Comparison of ENCODE assay signal across 14 cellular contexts in genomic region chr2:43943809-43944452, GRCh38. TPM values are rescaled to one million over a fixed set of nuclear protein-coding genes. Genes with fewer than 3 reads are reported as not detected.
DNase-seq lines count a peak whose midpoint lies in the region; ATAC-seq and TF ChIP-seq lines count a peak whose summit lies in the region.
"Had no signal": no experiment of that assay in that cellular context is flagged by ENCODE, and none has a peak within 500 bp of the region (broad histone marks: within the 10 kb centered on the region; RNA-seq: fewer than 3 reads in every experiment).

No MANE protein-coding gene starts in this region.

- no peaks in the 10 kb centered on the region for H3K9me3 Mint-ChIP-seq in GM23338
- no peaks in the 10 kb centered on the region for H3K9me3 Mint-ChIP-seq in neural progenitor cell
- no peaks in the 10 kb centered on the region for H3K9me3 Mint-ChIP-seq in T-cell
- no peaks in the 10 kb centered on the region for H3K9me3 Mint-ChIP-seq in stimulated activated naive CD8-positive, alpha-beta T cell treated with anti-CD3 and anti-CD28 coated beads, Interleukin-15, amount 100 ng/mL, for 72 hours

- H3K27me3 ChIP-seq in GM23338 (ENCODE audit: insufficient read depth) = no peaks in the 10 kb centered on the region
- no peaks in the 10 kb centered on the region for H3K27me3 ChIP-seq in Panc1 (ENCODE audit: control insufficient read depth, insufficient read depth, low read length)
- no peaks in the 10 kb centered on the region for H3K27me3 ChIP-seq in neural progenitor cell
- H3K27me3 ChIP-seq: BLaER1 had no signal

- H3K9me3 ChIP-seq in Panc1 (ENCODE audit: control insufficient read depth, insufficient read depth, low read depth, low read length) (no peaks in the 10 kb centered on the region), neural progenitor cell (ENCODE audit: low read depth) (no peaks in the 10 kb centered on the region)
- H3K9me3 ChIP-seq: BLaER1 had no signal

- peak overlapping the region; percentile 70 for H3K27ac Mint-ChIP-seq in GM23338
- no peak overlapping the region for H3K27ac Mint-ChIP-seq in neural progenitor cell
- no peak overlapping the region for H3K27ac Mint-ChIP-seq in T-cell
- H3K27ac Mint-ChIP-seq in stimulated activated naive CD8-positive, alpha-beta T cell treated with anti-CD3 and anti-CD28 coated beads, Interleukin-15, amount 100 ng/mL, for 72 hours = peak overlapping the region in 1 of 2 donors; percentile 33
- H3K27ac Mint-ChIP-seq: activated naive CD8-positive, alpha-beta T cell had no signal

- no peak overlapping the region for H3K4me3 ChIP-seq in GM23338
- H3K4me3 ChIP-seq in Panc1 (ENCODE audit: low read depth in 2 of 2, low read length in 2 of 2) = no peak overlapping the region
- no peak overlapping the region for H3K4me3 ChIP-seq in neural progenitor cell
- H3K4me3 ChIP-seq: BLaER1 had no signal

- POLR2A ChIA-PET in Panc1 (lab: Charles Lee) = no interaction called here
- POLR2A ChIA-PET in T-cell (lab: Charles Lee) = interaction anchor here in 1 of 2 donors (0.5 kb wide), 1 partner anchor 174 kb away, joined by 3 read pairs; no protein-coding TSS in a partner anchor

- no peaks in the 10 kb centered on the region for H3K9me2 ChIP-seq in GM23338 (ENCODE audit: insufficient read depth)

- H3K79me2 ChIP-seq in GM23338 (replicated peaks; ENCODE audit: insufficient read depth) (peaks cover 49% of the 10 kb centered on the region), neural progenitor cell (ENCODE audit: low read depth) (peaks cover 11% of the 10 kb centered on the region)

- H3K27me3 Mint-ChIP-seq in GM23338 (ENCODE audit: insufficient read depth, low read depth, poor library complexity) (no peaks in the 10 kb centered on the region), neural progenitor cell (ENCODE audit: insufficient read depth, low read depth) (no peaks in the 10 kb centered on the region), T-cell (no peaks in the 10 kb centered on the region)
- no peaks in the 10 kb centered on the region for H3K27me3 Mint-ChIP-seq in stimulated activated naive CD8-positive, alpha-beta T cell treated with anti-CD3 and anti-CD28 coated beads, Interleukin-15, amount 100 ng/mL, for 72 hours
- H3K27me3 Mint-ChIP-seq: activated CD8-positive, alpha-beta memory T cell treated with anti-CD3 and anti-CD28 coated beads, Interleukin-2, amount 10 ng/mL, durations not matched to agents 7 days and 5 days; activated naive CD8-positive, alpha-beta T cell had no signal

- H3K4me1 ChIP-seq in GM23338 (ENCODE audit: insufficient read depth) (peaks cover 43% of the 10 kb centered on the region), Panc1 (ENCODE audit: control insufficient read depth, insufficient read depth, low read length) (peaks cover 63% of the 10 kb centered on the region), neural progenitor cell (no peaks in the 10 kb centered on the region)
- H3K4me1 ChIP-seq: BLaER1 had no signal

- in situ Hi-C loops in Panc1 (cut with HindIII; ENCODE audit: low pct_unique_long_range_greater_than_20kb, low sequenced_read_pairs) = no loop called here

- H3K36me3 ChIP-seq in GM23338 (ENCODE audit: insufficient read depth) = peaks cover 32% of the 10 kb centered on the region
- peaks cover 77% of the 10 kb centered on the region for H3K36me3 ChIP-seq in Panc1 (ENCODE audit: control insufficient read depth, insufficient read depth, low read length)
- peaks cover 44% of the 10 kb centered on the region for H3K36me3 ChIP-seq in neural progenitor cell

- no peaks in the 10 kb centered on the region for H4K20me1 ChIP-seq in GM23338 (replicated peaks; ENCODE audit: insufficient read depth)
- no peaks in the 10 kb centered on the region for H4K20me1 ChIP-seq in neural progenitor cell (ENCODE audit: low read depth)

- H3K4me1 Mint-ChIP-seq in GM23338 (peaks cover 67% of the 10 kb centered on the region), neural progenitor cell (no peaks in the 10 kb centered on the region), T-cell (no peaks in the 10 kb centered on the region)
- H3K4me1 Mint-ChIP-seq in stimulated activated naive CD8-positive, alpha-beta T cell treated with anti-CD3 and anti-CD28 coated beads, Interleukin-15, amount 100 ng/mL, for 72 hours = no peaks in the 10 kb centered on the region

- ATAC-seq in GM23338 (peak; percentile 53), Panc1 (peak; percentile 56; the same call in 1 of the 2 replicates), T-cell (replicated peaks in 1 of 4) (no peak), GM21360 (IDR thresholded peaks at IDR 0.05; ENCODE audit: unreplicated experiment) (no peak), HG03280 (IDR thresholded peaks at IDR 0.05; ENCODE audit: unreplicated experiment) (no peak)
- no peak for ATAC-seq in stimulated activated naive CD8-positive, alpha-beta T cell treated with anti-CD3 and anti-CD28 coated beads, Interleukin-15, amount 100 ng/mL, for 72 hours
- ATAC-seq: activated CD8-positive, alpha-beta memory T cell treated with anti-CD3 and anti-CD28 coated beads, Interleukin-2, amount 10 ng/mL, durations not matched to agents 7 days and 5 days; left cardiac atrium had no signal

- no TSS peak for BruUV-seq in Panc1 (replicated peaks; lab: Mats Ljungman, UMichigan)

- intact Hi-C loops in Panc1 (cut with micrococcal nuclease; ENCODE audit: unreplicated experiment) = no loop called here

- H3K4me2 ChIP-seq in GM23338 = peak overlapping the region; percentile 29
- no peak overlapping the region for H3K4me2 ChIP-seq in neural progenitor cell
- H3K4me2 ChIP-seq: BLaER1 had no signal

- no peak overlapping the region for H3K9ac ChIP-seq in neural progenitor cell
- H3K9ac ChIP-seq: BLaER1 had no signal

- H3K36me3 Mint-ChIP-seq in GM23338 (ENCODE audit: low read depth) (peaks cover 79% of the 10 kb centered on the region), neural progenitor cell (peaks cover 13% of the 10 kb centered on the region), T-cell (peaks cover 61% of the 10 kb centered on the region)

- peak overlapping the region; percentile 16; the same call in 1 of the 3 replicates for H3K4me3 Mint-ChIP-seq in GM23338
- H3K4me3 Mint-ChIP-seq in neural progenitor cell = no peak overlapping the region
- H3K4me3 Mint-ChIP-seq in T-cell = no peak overlapping the region
- no peak overlapping the region for H3K4me3 Mint-ChIP-seq in stimulated activated naive CD8-positive, alpha-beta T cell treated with anti-CD3 and anti-CD28 coated beads, Interleukin-15, amount 100 ng/mL, for 72 hours
- H3K4me3 Mint-ChIP-seq: activated CD8-positive, alpha-beta memory T cell treated with anti-CD3 and anti-CD28 coated beads, Interleukin-2, amount 10 ng/mL, durations not matched to agents 7 days and 5 days; activated naive CD8-positive, alpha-beta T cell had no signal

- H2AFZ ChIP-seq in GM23338 (no peak overlapping the region), neural progenitor cell (replicated peaks) (no peak overlapping the region)

- TF ChIP-seq CTCF in GM23338 (conservative IDR thresholded peaks at IDR 0.05; ENCODE audit: low read depth in 2 of 2) = no peak
- TF ChIP-seq CTCF in Panc1 (IDR thresholded peaks at IDR 0.05) = no peak
- no peak for TF ChIP-seq CTCF in neural progenitor cell (IDR thresholded peaks at IDR 0.05)

- DNase-seq in GM23338 (ENCODE audit: low spot score) = no peak
- peak; percentile 99 for DNase-seq in NCI-H146 (lab: John Stamatoyannopoulos, UW)
- DNase-seq in Panc1 (ENCODE audit: low read depth, low spot score) = no peak
- no peak for DNase-seq in neural progenitor cell (ENCODE audit: low spot score)
- no peak for DNase-seq in T-cell
- DNase-seq in stimulated activated naive CD8-positive, alpha-beta T cell treated with anti-CD3 and anti-CD28 coated beads, Interleukin-15, amount 100 ng/mL, for 72 hours = no peak
- DNase-seq: activated CD8-positive, alpha-beta memory T cell treated with anti-CD3 and anti-CD28 coated beads, Interleukin-2, amount 10 ng/mL, durations not matched to agents 7 days and 5 days; left cardiac atrium; stimulated activated CD4-positive, alpha-beta T cell treated with anti-CD3 and anti-CD28 coated beads, Interleukin-2, amount 100 ng/mL, for 48 hours had no signal

- CTCF ChIA-PET in Panc1 (lab: Charles Lee) (interaction anchor here (1.3 kb wide), 1 partner anchor 339 kb away, joined by 3 read pairs; no protein-coding TSS in a partner anchor), T-cell (lab: Charles Lee) (interaction anchor here (0.5 to 0.6 kb wide), 2 partner anchors 53 to 94 kb away, joined by 3 to 4 read pairs; no protein-coding TSS in a partner anchor)

- no peaks in the 10 kb centered on the region for H3F3A ChIP-seq in GM23338 (replicated peaks; ENCODE audit: low read depth)
- H3F3A ChIP-seq in neural progenitor cell (ENCODE audit: low read depth) = peaks cover 3% of the 10 kb centered on the region

- H3K27ac ChIP-seq in GM23338 (ENCODE audit: low read depth) (peak overlapping the region; percentile 35; the same call in 1 of the 2 replicates), Panc1 (ENCODE audit: low read length) (peak overlapping the region; percentile 60), neural progenitor cell (peak overlapping the region; percentile 34)
- H3K27ac ChIP-seq: BLaER1, epithelial cell of prostate had no signal

TF ChIP-seq in GM23338, 12 proteins besides CTCF, POLR2A, EP300 and RAD21 (continues in another document):
- TF ChIP-seq ETS1 (IDR thresholded peaks at IDR 0.05) (no peak), EZH2phosphoT487 (IDR thresholded peaks at IDR 0.05; ENCODE audit: unreplicated experiment) (no peak), EZH2 (IDR thresholded peaks at IDR 0.05; ENCODE audit: low read depth, unreplicated experiment) (no peak)

RNA-seq across cellular contexts. Expression of gene LRPPRC, which starts 51.9 kb away (rescaled TPM):
- 200 and 211 TPM in 2 replicates for total RNA-seq in GM23338 (2014; rRNA removed; shearing (Covaris generic))
- polyA plus RNA-seq in GM23338 (2016; fragmentation: Nextera tagmentation; extraction: Ambion mirVana) = 163 and 175 TPM in 2 replicates
- total RNA-seq in Panc1 (2021; ENCODE audit: unreplicated experiment) = 207 TPM
- polyA plus RNA-seq in Panc1 (2012; ENCODE audit: insufficient read length) = 118 TPM
- 121 and 214 TPM in 2 replicates for total RNA-seq in neural progenitor cell (ENCODE audit: low replicate concordance)
- total RNA-seq in T-cell = 10 to 100 TPM; 53.8 to 66.4 (median 59.5) TPM

Comparison
In these comparisons a context has a peak if more than half of its experiments do, and no peak if none do; other contexts are left out.
1. ATAC-seq: peak in GM23338 (single experiment) and Panc1 (single experiment); none in T-cell (0 of 4), GM21360 (single experiment), stimulated activated naive CD8-positive, alpha-beta T cell treated with anti-CD3 and anti-CD28 coated beads, Interleukin-15, amount 100 ng/mL, for 72 hours (single experiment) and HG03280 (single experiment).
2. Peak in every context shown above with its lines, with median percentiles within 50 percentile points of each other: H3K27ac ChIP-seq.